18 cellular contexts compared by ENCODE assay signal in genomic region chr15:87669846-87670245, GRCh38.
DNase-seq lines count a peak whose midpoint lies in the region; ATAC-seq and TF ChIP-seq lines count a peak whose summit lies in the region.
"Had no signal": no experiment of that assay in that cellular context is flagged by ENCODE, and none has a peak within 500 bp of the region (broad histone marks: within the 10 kb centered on the region; RNA-seq: fewer than 3 reads in every experiment).

No MANE protein-coding gene starts in this region.

- H3K27me3 Mint-ChIP-seq in glutamatergic neuron (ENCODE audit: unreplicated experiment) = peaks cover 2% of the 10 kb centered on the region
- H3K27me3 Mint-ChIP-seq: CD4-positive, alpha-beta T cell had no signal

- H3K4me3 ChIP-seq in RWPE2 (ENCODE audit: severe bottlenecking) (no peak overlapping the region), lower lobe of right lung (no peak overlapping the region)
- H3K4me3 ChIP-seq: GM23338 had no signal

- intact Hi-C loops in lower lobe of right lung (cut with DNase I) = no loop called here

- ATAC-seq in RWPE2 (ENCODE audit: low read depth) (no peak), GM18909 (IDR thresholded peaks at IDR 0.05; ENCODE audit: poor library complexity, unreplicated experiment) (no peak), lower lobe of right lung (no peak), HG03521 (IDR thresholded peaks at IDR 0.05; ENCODE audit: unreplicated experiment) (no peak)
- ATAC-seq: GM23338, HCT116 had no signal

- peak; percentile 22 for DNase-seq in MV-4-11 (lab: John Stamatoyannopoulos, UW)
- DNase-seq in RWPE2 (ENCODE audit: low spot score) = no peak
- DNase-seq in glutamatergic neuron = no peak
- DNase-seq in activated T-cell treated with anti-CD3 and anti-CD28 coated beads, Interleukin-2, amount 50 U/mL, for 1 hour = no peak
- no peak for DNase-seq in lower lobe of right lung
- DNase-seq: Calu3; CD4-positive, alpha-beta T cell; DMS79; NCI-H1436 treated with DMSO at 0.1 percent for 48 hours; NCI-H345; NCI-H69; NK-92 treated with Interleukin-12 subunit alpha and Interleukin-12 subunit beta, amount 100 ng/mL, for 24 hours; RPMI8226 had no signal

- H3K4me3 Mint-ChIP-seq in glutamatergic neuron (ENCODE audit: unreplicated experiment) = no peak overlapping the region
- H3K4me3 Mint-ChIP-seq: CD4-positive, alpha-beta T cell; GM23338 had no signal

- peaks cover 16% of the 10 kb centered on the region for H3K4me1 Mint-ChIP-seq in glutamatergic neuron (ENCODE audit: low read depth, unreplicated experiment)

- no peaks in the 10 kb centered on the region for H3K27me3 ChIP-seq in RWPE2 (ENCODE audit: insufficient read depth, poor library complexity, severe bottlenecking)
- H3K27me3 ChIP-seq in lower lobe of right lung (ENCODE audit: low read depth) = no peaks in the 10 kb centered on the region
- H3K27me3 ChIP-seq: BE2C had no signal

- no peaks in the 10 kb centered on the region for H3K9me3 ChIP-seq in RWPE2 (ENCODE audit: severe bottlenecking)
- H3K9me3 ChIP-seq in lower lobe of right lung = peaks cover 14% of the 10 kb centered on the region

- peaks cover 19% of the 10 kb centered on the region for H3K36me3 Mint-ChIP-seq in glutamatergic neuron (ENCODE audit: unreplicated experiment)

- H3K4me1 ChIP-seq in RWPE2 (ENCODE audit: insufficient read depth, poor library complexity, severe bottlenecking) (peaks cover 9% of the 10 kb centered on the region), lower lobe of right lung (no peaks in the 10 kb centered on the region)

- TF ChIP-seq CTCF in RWPE2 (IDR thresholded peaks at IDR 0.05; ENCODE audit: poor library complexity, severe bottlenecking) (no peak), glutamatergic neuron (IDR thresholded peaks at IDR 0.05; ENCODE audit: partially characterized antibody, unreplicated experiment) (no peak), lower lobe of right lung (IDR thresholded peaks at IDR 0.05) (no peak)

- H3K36me3 ChIP-seq in RWPE2 (ENCODE audit: low read depth) (no peaks in the 10 kb centered on the region), lower lobe of right lung (no peaks in the 10 kb centered on the region)
- H3K36me3 ChIP-seq: BE2C had no signal

- peaks cover 4% of the 10 kb centered on the region for H3K9me3 Mint-ChIP-seq in glutamatergic neuron (ENCODE audit: unreplicated experiment)

- H3K27ac ChIP-seq in RWPE2 (ENCODE audit: poor library complexity, severe bottlenecking) (peak overlapping the region; percentile 56), lower lobe of right lung (no peak overlapping the region)

- H3K27ac Mint-ChIP-seq in glutamatergic neuron (ENCODE audit: unreplicated experiment) = peak overlapping the region; percentile 41
- H3K27ac Mint-ChIP-seq: CD4-positive, alpha-beta T cell; GM23338 had no signal
